Comparison of ENCODE assay signal across 1 cellular context in genomic region chr5:112976432-112977309, GRCh38.
A peak's percentile ranks its signal among the peaks of the same experiment; 100 is the strongest.
TF ChIP-seq lines count a peak whose summit lies in the region.

TSS of gene DCP2 (plus strand) at chr5:112976798. CDS start at chr5:112976934, 136 bp downstream.

TF ChIP-seq in H1, 55 proteins besides CTCF, POLR2A, EP300 and RAD21 (continued from another document):
- TF ChIP-seq GTF2F1 (IDR thresholded peaks at IDR 0.05; ENCODE audit: borderline replicate concordance, low read depth, low read length) (no peak; the same call in 1 of the 2 replicates), CHD2 (IDR thresholded peaks at IDR 0.05; ENCODE audit: low read length) (no peak; the same call in none of the 2 replicates), SIN3A (conservative IDR thresholded peaks at IDR 0.05 in 1 of 2, IDR thresholded peaks at IDR 0.05 in 1 of 2; ENCODE audit: low read depth in 1 of 2, low read length in 2 of 2) (peak; percentile 68 to 70; a peak in 3 of 4 replicates), CEBPB (IDR thresholded peaks at IDR 0.05; ENCODE audit: low read depth, low read length) (no peak), CBX5 (IDR thresholded peaks at IDR 0.05; ENCODE audit: low read depth, low read length) (no peak), SRF (IDR thresholded peaks at IDR 0.05; ENCODE audit: low read depth, low read length) (no peak), E2F6 (IDR thresholded peaks at IDR 0.05) (peak; percentile 99), CHD1 (IDR thresholded peaks at IDR 0.05; ENCODE audit: low read depth, low read length) (peak; percentile 32; the same call in 1 of the 2 replicates), RXRA (IDR thresholded peaks at IDR 0.05; ENCODE audit: insufficient read depth, low read depth, low read length) (no peak), RFX5 (IDR thresholded peaks at IDR 0.05; ENCODE audit: borderline replicate concordance, low read depth, low read length) (peak; percentile 82), ATF2 (IDR thresholded peaks at IDR 0.05; ENCODE audit: low read length) (no peak), TEAD4 (IDR thresholded peaks at IDR 0.05; ENCODE audit: low read depth, low read length) (no peak), TAF1 (IDR thresholded peaks at IDR 0.05; ENCODE audit: low read depth, low read length) (peak; percentile 89), CHD7 (IDR thresholded peaks at IDR 0.05; ENCODE audit: insufficient replicate concordance, low read length) (no peak), EGR1 (IDR thresholded peaks at IDR 0.05; ENCODE audit: borderline replicate concordance, low read depth, low read length) (no peak), POLR2AphosphoS5 (IDR thresholded peaks at IDR 0.05; ENCODE audit: low read depth, low read length) (peak; percentile 92), KDM5A (IDR thresholded peaks at IDR 0.05; ENCODE audit: low read length) (no peak), RBBP5 (IDR thresholded peaks at IDR 0.05; ENCODE audit: borderline replicate concordance, low read depth, low read length) (peak; percentile 86), ATF3 (IDR thresholded peaks at IDR 0.05; ENCODE audit: insufficient read depth, low read depth, low read length) (no peak), SAP30 (IDR thresholded peaks at IDR 0.05; ENCODE audit: insufficient read depth, insufficient replicate concordance, low read length) (no peak), SP4 (IDR thresholded peaks at IDR 0.05; ENCODE audit: low read length) (peak; percentile 91), TAF7 (optimal IDR thresholded peaks at IDR 0.05; ENCODE audit: borderline replicate concordance, low read depth, low read length) (peak; percentile 64), FOSL1 (IDR thresholded peaks at IDR 0.05; ENCODE audit: insufficient read depth, low read depth, low read length) (no peak), SIRT6 (IDR thresholded peaks at IDR 0.05; ENCODE audit: low read length) (no peak), HDAC6 (IDR thresholded peaks at IDR 0.05; ENCODE audit: low read depth, low read length) (no peak), JUN (IDR thresholded peaks at IDR 0.05; ENCODE audit: low read depth, low read length) (no peak), CTBP2 (IDR thresholded peaks at IDR 0.05; ENCODE audit: borderline replicate concordance, insufficient read depth, insufficient read length, low read length) (no peak), YY1 (IDR thresholded peaks at IDR 0.05; ENCODE audit: low read depth, low read length) (no peak), PHF8 (conservative IDR thresholded peaks at IDR 0.05; ENCODE audit: low read depth, low read length) (peak; percentile 77), SUZ12 (IDR thresholded peaks at IDR 0.05; ENCODE audit: low read length) (no peak), HDAC2 (IDR thresholded peaks at IDR 0.05; ENCODE audit: borderline replicate concordance in 1 of 2, low read depth in 2 of 2, low read length in 2 of 2) (peak in 1 of 2 experiments; percentile 56; a peak in 1 of 4 replicates), USF2 (IDR thresholded peaks at IDR 0.05; ENCODE audit: low read length) (no peak), CBX8 (IDR thresholded peaks at IDR 0.05; ENCODE audit: borderline replicate concordance, low read depth, low read length) (no peak), BRCA1 (IDR thresholded peaks at IDR 0.05; ENCODE audit: low read depth, low read length) (no peak), SP1 (IDR thresholded peaks at IDR 0.05; ENCODE audit: low read depth, low read length) (peak; percentile 98), MAFK (IDR thresholded peaks at IDR 0.05; ENCODE audit: low read depth, low read length) (no peak), NANOG (IDR thresholded peaks at IDR 0.05; ENCODE audit: insufficient read depth, low read depth, low read length, poor library complexity, severe bottlenecking) (peak; percentile 21), RNF2 (IDR thresholded peaks at IDR 0.05; ENCODE audit: borderline replicate concordance, low read depth, low read length, missing control alignments, poor library complexity, severe bottlenecking) (no peak), MAX (IDR thresholded peaks at IDR 0.05) (peak; percentile 93), EZH2 (IDR thresholded peaks at IDR 0.05; ENCODE audit: low read depth, low read length, severe bottlenecking) (no peak), BCL11A (IDR thresholded peaks at IDR 0.05; ENCODE audit: low read depth in 2 of 2, low read length in 2 of 2) (no peak), NRF1 (IDR thresholded peaks at IDR 0.05; ENCODE audit: low read depth, low read length) (peak; percentile 87), JUND (IDR thresholded peaks at IDR 0.05; ENCODE audit: low read length) (0 out of 2 replicates have a peak, but pooled peaks have one; percentile 4), TCF12 (IDR thresholded peaks at IDR 0.05; ENCODE audit: low read depth, low read length) (no peak), ASH2L (IDR thresholded peaks at IDR 0.05; ENCODE audit: low read length) (peak; percentile 94), TBP (IDR thresholded peaks at IDR 0.05; ENCODE audit: low read depth, low read length) (peak; percentile 69), GABPA (IDR thresholded peaks at IDR 0.05; ENCODE audit: borderline replicate concordance, insufficient read depth, low read length) (no peak), BACH1 (IDR thresholded peaks at IDR 0.05; ENCODE audit: low read length) (no peak), KDM4A (IDR thresholded peaks at IDR 0.05; ENCODE audit: low read depth, low read length, severe bottlenecking) (peak; percentile 58), KDM1A (IDR thresholded peaks at IDR 0.05; ENCODE audit: borderline replicate concordance, low read length) (no peak), CREB1 (IDR thresholded peaks at IDR 0.05) (peak; percentile 35), SP2 (IDR thresholded peaks at IDR 0.05; ENCODE audit: low read length) (no peak)
TF ChIP-seq in H1: peak in this region for 20.
